14 cellular contexts compared by ENCODE assay signal in genomic region chr12:6691473-6691872, GRCh38. TPM values are rescaled to one million over a fixed set of nuclear protein-coding genes. Genes with fewer than 3 reads are reported as not detected.
DNase-seq lines count a peak whose midpoint lies in the region; ATAC-seq, FAIRE-seq and TF ChIP-seq lines count a peak whose summit lies in the region.
"Had no signal": no experiment of that assay in that cellular context is flagged by ENCODE, and none has a peak within 500 bp of the region (broad histone marks: within the 10 kb centered on the region; RNA-seq: fewer than 3 reads in every experiment).

No MANE protein-coding gene starts in this region.

- H3K36me3 Mint-ChIP-seq in astrocyte (ENCODE audit: low read depth, unreplicated experiment) (peaks cover 6% of the 10 kb centered on the region), mesothelial cell of epicardium (no peaks in the 10 kb centered on the region)

- no peak for TF ChIP-seq CTCF in AG10803 (conservative IDR thresholded peaks at IDR 0.05; ENCODE audit: low read length)
- no peak for TF ChIP-seq CTCF in astrocyte (IDR thresholded peaks at IDR 0.05; ENCODE audit: insufficient read depth, low read depth, low read length)
- no peak for TF ChIP-seq CTCF in mesothelial cell of epicardium (IDR thresholded peaks at IDR 0.05; ENCODE audit: unreplicated experiment)

- peaks cover 38% of the 10 kb centered on the region for H3K4me1 Mint-ChIP-seq in astrocyte (ENCODE audit: low read depth, unreplicated experiment)
- peaks cover 23% of the 10 kb centered on the region for H3K4me1 Mint-ChIP-seq in mesothelial cell of epicardium

- no peaks in the 10 kb centered on the region for H3K36me3 ChIP-seq in astrocyte (ENCODE audit: insufficient read depth, low read length)

- no peak overlapping the region for H3K27ac ChIP-seq in astrocyte (ENCODE audit: low read depth, low read length)
- H3K27ac ChIP-seq: C4-2B had no signal

- H3K9me3 ChIP-seq in astrocyte (ENCODE audit: insufficient read depth, low read depth, low read length) = no peaks in the 10 kb centered on the region

- H3K27ac Mint-ChIP-seq in astrocyte (ENCODE audit: unreplicated experiment) (peak overlapping the region; percentile 85), mesothelial cell of epicardium (no peak overlapping the region)
- H3K27ac Mint-ChIP-seq: memory B cell had no signal

- no peak overlapping the region for H2AFZ ChIP-seq in astrocyte (ENCODE audit: low read depth, low read length)

- no peak overlapping the region for H3K9ac ChIP-seq in astrocyte (ENCODE audit: low read length)

- FAIRE-seq in astrocyte (lab: Jason Lieb, UNC) = peak; percentile 39
- FAIRE-seq: G401.6 had no signal

- H3K27me3 Mint-ChIP-seq in astrocyte (ENCODE audit: low read depth, unreplicated experiment) (peaks cover 2% of the 10 kb centered on the region), mesothelial cell of epicardium (ENCODE audit: low read depth) (peaks cover 22% of the 10 kb centered on the region)
- H3K27me3 Mint-ChIP-seq: memory B cell had no signal

- H3K4me1 ChIP-seq in astrocyte (ENCODE audit: insufficient read depth, low read length) = peaks cover 25% of the 10 kb centered on the region

- H3K79me2 ChIP-seq in astrocyte (ENCODE audit: insufficient read depth, low read length) = peaks cover 38% of the 10 kb centered on the region

- DNase-seq in AG10803 (ENCODE audit: low read depth) = peak; percentile 73
- DNase-seq in H4 (ENCODE audit: low spot score) = peak; percentile 33
- DNase-seq in astrocyte (ENCODE audit: low read depth) = peak; percentile 37
- no peak for DNase-seq in mesothelial cell of epicardium (ENCODE audit: low spot score in 2 of 2, unreplicated experiment in 2 of 2)
- DNase-seq in dermis blood vessel endothelial cell = no peak
- DNase-seq in SKM-1 treated with dmso at 0.1 percent for 144 hours (lab: John Stamatoyannopoulos, UW; ENCODE audit: unreplicated experiment) = no peak
- DNase-seq: stimulated activated CD4-positive, alpha-beta T cell treated with anti-CD3 and anti-CD28 coated beads, Interleukin-4, amount 100 ng/mL, for 1 hour; stimulated activated naive CD4-positive, alpha-beta T cell had no signal

- H3K9me3 Mint-ChIP-seq in astrocyte (ENCODE audit: unreplicated experiment) = no peaks in the 10 kb centered on the region
- H3K9me3 Mint-ChIP-seq in mesothelial cell of epicardium = no peaks in the 10 kb centered on the region
- H3K9me3 Mint-ChIP-seq: memory B cell had no signal

- H3K4me3 ChIP-seq in AG10803 (ENCODE audit: low read length) (no peak overlapping the region), astrocyte (ENCODE audit: insufficient read depth, low read depth, low read length) (no peak overlapping the region)

- no peaks in the 10 kb centered on the region for H3K27me3 ChIP-seq in astrocyte (ENCODE audit: insufficient read depth, low read length)

- H4K20me1 ChIP-seq in astrocyte (ENCODE audit: insufficient read depth, low read length) = peaks cover 16% of the 10 kb centered on the region

- peak overlapping the region; percentile 75 for H3K4me3 Mint-ChIP-seq in astrocyte (ENCODE audit: unreplicated experiment)
- peak overlapping the region; percentile 3 for H3K4me3 Mint-ChIP-seq in mesothelial cell of epicardium
- H3K4me3 Mint-ChIP-seq: memory B cell had no signal

- H3K4me2 ChIP-seq in astrocyte (ENCODE audit: low read length) = peak overlapping the region; percentile 1

- ATAC-seq in HG03280 (IDR thresholded peaks at IDR 0.05; ENCODE audit: unreplicated experiment) (no peak), HG02571 (IDR thresholded peaks at IDR 0.05; ENCODE audit: unreplicated experiment) (no peak)
- ATAC-seq: Right ventricle myocardium inferior had no signal

RNA-seq across cellular contexts. Expression of gene ZNF384, which starts 2.3 kb away (rescaled TPM):
- 21.2 and 23.6 TPM in 2 replicates for total RNA-seq in H4 (2014; rRNA removed; shearing (Covaris generic))
- 48.9 and 50.6 TPM in 2 replicates for total RNA-seq in astrocyte
- total RNA-seq in mesothelial cell of epicardium = 94.9 to 101 TPM (median 96.3 TPM) in 3 replicates
- total RNA-seq in dermis blood vessel endothelial cell = 12.1 and 15.9 TPM in 2 replicates

RNA-seq across cellular contexts. Expression of gene PIANP, which starts 9.1 kb away (rescaled TPM):
- not detected in 2 replicates for total RNA-seq in H4 (2014; rRNA removed; shearing (Covaris generic))
- total RNA-seq in astrocyte = 3.1 and 3.6 TPM in 2 replicates
- total RNA-seq in mesothelial cell of epicardium = 3.7 to 6.0 TPM (median 3.9 TPM) in 3 replicates
- not detected in 2 replicates for total RNA-seq in dermis blood vessel endothelial cell

RNA-seq across cellular contexts. Expression of gene ING4, which starts 28.6 kb away (rescaled TPM):
- total RNA-seq in H4 (2014; rRNA removed; shearing (Covaris generic)) = 57.8 and 65.7 TPM in 2 replicates
- total RNA-seq in astrocyte = 30.9 and 34.8 TPM in 2 replicates
- 63.5 to 69.0 TPM (median 64.2 TPM) in 3 replicates for total RNA-seq in mesothelial cell of epicardium
- 44.0 and 61.1 TPM in 2 replicates for total RNA-seq in dermis blood vessel endothelial cell

RNA-seq across cellular contexts. Expression of gene COPS7A, which starts 32.4 kb away (rescaled TPM):
- 93.8 and 93.9 TPM in 2 replicates for total RNA-seq in H4 (2014; rRNA removed; shearing (Covaris generic))
- 47.3 and 51.5 TPM in 2 replicates for total RNA-seq in astrocyte
- total RNA-seq in mesothelial cell of epicardium = 34.1 to 37.6 TPM (median 34.8 TPM) in 3 replicates
- 31.7 and 41.4 TPM in 2 replicates for total RNA-seq in dermis blood vessel endothelial cell

RNA-seq across cellular contexts. Expression of gene ACRBP, which starts 44.2 kb away (rescaled TPM):
- total RNA-seq in H4 (2014; rRNA removed; shearing (Covaris generic)) = not detected in 2 replicates
- total RNA-seq in astrocyte = 0.54 and 0.60 TPM in 2 replicates
- total RNA-seq in mesothelial cell of epicardium = 2.7 to 3.7 TPM (median 3.5 TPM) in 3 replicates
- total RNA-seq in dermis blood vessel endothelial cell = 0.42 and 1.5 TPM in 2 replicates

Comparison
In these comparisons a context has a peak if more than half of its experiments do, and no peak if none do; other contexts are left out.
1. DNase-seq: peak in AG10803 (single experiment), H4 (single experiment) and astrocyte (single experiment); none in mesothelial cell of epicardium (0 of 2), dermis blood vessel endothelial cell (single experiment) and SKM-1 treated with dmso at 0.1 percent for 144 hours (single experiment).